Comparison of ENCODE assay signal across 33 cellular contexts in the genomic region with DNA sequence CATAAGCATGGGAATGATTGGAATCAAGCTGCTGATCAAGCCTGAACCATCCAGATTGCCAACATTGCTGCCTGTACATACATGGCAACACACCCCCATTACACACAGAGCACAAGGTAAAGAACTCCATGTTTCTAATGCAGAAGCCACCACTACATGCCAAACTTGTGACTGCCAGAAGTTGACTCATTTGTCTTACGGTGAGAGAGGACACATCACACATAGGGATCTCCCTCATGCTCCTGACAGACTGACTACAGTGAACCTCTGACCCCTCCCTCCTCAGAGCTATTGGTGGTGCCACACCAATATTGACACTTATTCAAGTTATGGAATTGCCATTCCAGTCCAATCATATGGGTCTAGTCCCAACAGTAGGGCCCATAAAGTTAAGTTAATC. TPM values are rescaled to one million over a fixed set of nuclear protein-coding genes. Genes with fewer than 3 reads are reported as not detected.
DNase-seq lines count a peak whose midpoint lies in the region; FAIRE-seq lines count a peak whose summit lies in the region.
"Had no signal": no experiment of that assay in that cellular context is flagged by ENCODE, and none has a peak within 500 bp of the region (broad histone marks: within the 10 kb centered on the region; RNA-seq: fewer than 3 reads in every experiment).

No MANE protein-coding gene starts in this region.

- H2AK5ac ChIP-seq in mesenchymal stem cell (ENCODE audit: low read length, severe bottlenecking) = peak overlapping the region; percentile 69

- FAIRE-seq in RCC 7860 (lab: Jason Lieb, UNC) = no peak
- FAIRE-seq: GM12878, TTC549 had no signal

- H2BK120ac ChIP-seq in mesenchymal stem cell (ENCODE audit: low read depth, low read length) = no peak overlapping the region

- H3K27ac ChIP-seq in epithelial cell of prostate (peak overlapping the region; percentile 32), mesenchymal stem cell (ENCODE audit: low read length, poor library complexity, severe bottlenecking) (no peak overlapping the region)
- H3K27ac ChIP-seq: adrenal gland; BLaER1 treated with 17β-estradiol and CSF1 and Interleukin-3, amounts not matched to agents 10 nM and 100 nM; cardiac muscle cell; coronary artery; heart left ventricle; left lung; Peyer's patch; SJSA1; spleen; uterus had no signal

- DNase-seq in EH (ENCODE audit: low read depth) (peak; percentile 56), RCC 7860 (ENCODE audit: low spot score) (peak; percentile 24), epithelial cell of prostate (ENCODE audit: low read depth, low spot score) (peak; percentile 66), mesenchymal stem cell (peak; percentile 28), activated gamma-delta T cell (lab: John Stamatoyannopoulos, UW) (no peak), NCI-H1694 (lab: John Stamatoyannopoulos, UW) (no peak), NCI-H526 (lab: John Stamatoyannopoulos, UW) (no peak), NOMO-1 treated with dmso at 0.1 percent for 144 hours (lab: John Stamatoyannopoulos, UW; ENCODE audit: unreplicated experiment) (no peak)
- DNase-seq: activated CD8-positive, alpha-beta memory T cell treated with anti-CD3 and anti-CD28 coated beads for 24 hours; activated T-cell treated with anti-CD3 and anti-CD28 coated beads, Interleukin-2, amount 50 U/mL, for 1 hour; adrenal gland; Caco-2; DMS79 treated with DMSO at 0.1 percent for 48 hours; effector memory CD8-positive, alpha-beta T cell; H9; heart left ventricle; left lung; natural killer cell; NCI-H1417; NCI-H2107; NCI-H510A; Peyer's patch; spleen; stimulated activated CD4-positive, alpha-beta T cell treated with anti-CD3 and anti-CD28 coated beads, Interleukin-4, amount 100 ng/mL, for 24 hours; stimulated activated naive CD4-positive, alpha-beta T cell; T-helper 1 cell; uterus had no signal

- H2BK12ac ChIP-seq in mesenchymal stem cell (ENCODE audit: low read length in 2 of 2) = peak overlapping the region; percentile 27 to 89

- no peaks in the 10 kb centered on the region for H3K36me3 ChIP-seq in mesenchymal stem cell (ENCODE audit: control insufficient read depth in 1 of 2, insufficient read depth in 2 of 2, low read depth in 1 of 2, low read length in 2 of 2)
- H3K36me3 ChIP-seq: adrenal gland; BLaER1 treated with 17β-estradiol and CSF1 and Interleukin-3, amounts not matched to agents 10 nM and 100 nM; cardiac muscle cell; heart left ventricle; left lung; Peyer's patch; SJSA1; spleen; uterus had no signal

- no peak overlapping the region for H3K4me3 ChIP-seq in mesenchymal stem cell (ENCODE audit: insufficient read depth in 1 of 2, low read depth in 1 of 2, low read length in 2 of 2)
- H3K4me3 ChIP-seq: adrenal gland; BLaER1 treated with 17β-estradiol and CSF1 and Interleukin-3, amounts not matched to agents 10 nM and 100 nM; cardiac muscle cell; coronary artery; GM12878; heart left ventricle; left lung; Peyer's patch; SJSA1; spleen; uterus had no signal

- H2BK15ac ChIP-seq in mesenchymal stem cell (ENCODE audit: low read depth, poor library complexity, severe bottlenecking) = no peak overlapping the region

- no peak overlapping the region for H2BK5ac ChIP-seq in mesenchymal stem cell (ENCODE audit: low read depth, low read length, poor library complexity, severe bottlenecking)

- peak overlapping the region; percentile 66 for H4K8ac ChIP-seq in mesenchymal stem cell (ENCODE audit: low read length)

- H3K4ac ChIP-seq in mesenchymal stem cell (ENCODE audit: low read depth in 1 of 2, low read length in 2 of 2) = peak overlapping the region in 1 of 2 experiments; percentile 54

- H3K9ac ChIP-seq in mesenchymal stem cell (ENCODE audit: low read length) = no peak overlapping the region
- H3K9ac ChIP-seq: BLaER1 treated with 17β-estradiol and CSF1 and Interleukin-3, amounts not matched to agents 10 nM and 100 nM had no signal

- no peak overlapping the region for H3K4me2 ChIP-seq in mesenchymal stem cell (ENCODE audit: low read length, poor library complexity, severe bottlenecking)
- H3K4me2 ChIP-seq: BLaER1 treated with 17β-estradiol and CSF1 and Interleukin-3, amounts not matched to agents 10 nM and 100 nM had no signal

- WGBS in mesenchymal stem cell = 0% methylated on average over 1 of the region's 1 CpG

- peaks cover 5% of the 10 kb centered on the region for H3K4me1 ChIP-seq in mesenchymal stem cell (ENCODE audit: control insufficient read depth, insufficient read depth, low read depth, low read length)
- H3K4me1 ChIP-seq: BLaER1 treated with 17β-estradiol and CSF1 and Interleukin-3, amounts not matched to agents 10 nM and 100 nM; Caco-2; spleen; uterus had no signal

- H3K27me3 ChIP-seq in mesenchymal stem cell (ENCODE audit: control insufficient read depth in 1 of 2, insufficient read depth in 1 of 2, low read length in 2 of 2) = no peaks in the 10 kb centered on the region
- H3K27me3 ChIP-seq: adrenal gland; BLaER1 treated with 17β-estradiol and CSF1 and Interleukin-3, amounts not matched to agents 10 nM and 100 nM; cardiac muscle cell; heart left ventricle; left lung; Peyer's patch; SJSA1; spleen; uterus had no signal

- no peak overlapping the region for H2AFZ ChIP-seq in mesenchymal stem cell (ENCODE audit: low read depth, low read length)

- no peaks in the 10 kb centered on the region for H3K9me3 ChIP-seq in mesenchymal stem cell (ENCODE audit: control insufficient read depth, low read length)
- H3K9me3 ChIP-seq: adrenal gland; BLaER1 treated with 17β-estradiol and CSF1 and Interleukin-3, amounts not matched to agents 10 nM and 100 nM; Caco-2; heart left ventricle; left lung; Peyer's patch; SJSA1; spleen; uterus had no signal

- no peak overlapping the region for H3K23ac ChIP-seq in mesenchymal stem cell (ENCODE audit: low read length in 2 of 2)

- H3K18ac ChIP-seq in mesenchymal stem cell (ENCODE audit: low read depth in 1 of 2, low read length in 2 of 2) = peak overlapping the region in 1 of 2 experiments; percentile 31

- H4K91ac ChIP-seq in mesenchymal stem cell (ENCODE audit: low read length) = peak overlapping the region; percentile 28

- H3K14ac ChIP-seq in mesenchymal stem cell (ENCODE audit: low read length in 2 of 2) = no peak overlapping the region

- H3K79me1 ChIP-seq in mesenchymal stem cell (replicated peaks; ENCODE audit: low read length, poor library complexity, severe bottlenecking) = no peaks in the 10 kb centered on the region

RNA-seq across cellular contexts. Expression of gene EFHB, which starts 42.3 kb away (rescaled TPM):
- polyA plus RNA-seq in mesenchymal stem cell (2013, experiment 1 of 2) = 0.54 TPM
- polyA plus RNA-seq in mesenchymal stem cell (2013, experiment 2 of 2) = 0.82 TPM

RNA-seq across cellular contexts. Expression of gene RAB5A, which starts 55.2 kb away (rescaled TPM):
- 61.2 TPM for polyA plus RNA-seq in mesenchymal stem cell (2013, experiment 1 of 2)
- polyA plus RNA-seq in mesenchymal stem cell (2013, experiment 2 of 2) = 61.5 TPM

Comparison
In these comparisons a context has a peak if more than half of its experiments do, and no peak if none do; other contexts are left out.
1. DNase-seq: peak in EH (single experiment), RCC 7860 (single experiment), epithelial cell of prostate (single experiment) and mesenchymal stem cell (single experiment); none in activated gamma-delta T cell (single experiment), NCI-H1694 (single experiment), NCI-H526 (0 of 2) and NOMO-1 treated with dmso at 0.1 percent for 144 hours (single experiment).